ENCODE assay signal across 12 cellular contexts in the genomic region with DNA sequence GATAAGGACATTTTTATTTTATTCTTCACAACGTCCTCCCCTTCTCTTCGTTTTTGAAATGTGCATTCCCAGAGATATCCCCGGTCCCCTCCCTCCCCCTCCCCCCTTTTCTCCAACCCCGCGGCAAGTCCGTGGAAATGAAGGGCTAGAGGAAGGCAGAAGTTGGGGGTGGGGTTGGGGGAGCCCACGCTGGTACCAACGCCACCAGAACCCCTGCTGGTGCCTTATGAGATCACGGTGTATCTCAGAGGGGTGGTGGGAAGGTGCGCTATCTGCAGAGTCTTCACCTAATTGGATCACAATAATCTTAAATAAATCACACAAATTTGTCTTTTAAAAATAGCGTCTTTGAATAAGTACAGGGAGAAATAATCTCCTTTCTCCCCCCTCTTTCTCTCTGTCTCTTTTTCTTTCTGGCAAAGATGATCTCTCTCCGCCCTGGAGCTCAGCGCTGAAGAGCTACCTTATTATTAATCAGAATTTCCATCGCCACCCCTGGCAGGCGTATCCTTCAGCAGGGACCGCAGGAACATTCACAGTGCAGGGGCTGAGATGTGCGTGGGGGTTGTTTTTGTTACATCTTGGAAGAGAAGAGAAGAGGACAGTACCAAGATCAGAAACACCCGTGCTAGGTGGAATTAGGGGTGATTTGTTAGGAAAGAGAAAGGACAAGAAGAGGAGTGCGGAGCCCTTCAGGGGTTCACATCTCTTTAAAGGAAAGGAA. TPM values are rescaled to one million over a fixed set of nuclear protein-coding genes. Genes with fewer than 3 reads are reported as not detected.
A peak's percentile ranks its signal among the peaks of the same experiment; 100 is the strongest.
DNase-seq lines count a peak whose midpoint lies in the region; TF ChIP-seq lines count a peak whose summit lies in the region.
"Had no signal": no experiment of that assay in that cellular context is flagged by ENCODE, and none has a peak within 500 bp of the region (broad histone marks: within the 10 kb centered on the region; RNA-seq: fewer than 3 reads in every experiment).

No MANE protein-coding gene starts in this region.

- H2AFZ ChIP-seq in SK-N-SH (ENCODE audit: low read depth) = peak overlapping the region; percentile 16; the same call in 1 of the 2 replicates

- H3K27me3 ChIP-seq in SK-N-SH (ENCODE audit: insufficient read depth) (peaks cover 23% of the 10 kb centered on the region; the same call in 1 of the 2 replicates), iPS-20b (ENCODE audit: insufficient read depth, low read length) (peaks cover 54% of the 10 kb centered on the region), stomach smooth muscle (ENCODE audit: control insufficient read depth in 1 of 2, insufficient read depth in 2 of 2, low read length in 2 of 2) (peaks cover 0 to 3% of the 10 kb centered on the region in 2 donors)

- POLR2A ChIA-PET in SK-N-SH (lab: Yijun Ruan, JAX) = no interaction called here

- H3K79me2 ChIP-seq in SK-N-SH (ENCODE audit: insufficient read depth) = no peaks in the 10 kb centered on the region

- no peak for TF ChIP-seq CTCF in SK-N-SH (IDR thresholded peaks at IDR 0.05)

- DNase-seq in NCI-H2227 (lab: John Stamatoyannopoulos, UW; ENCODE audit: unreplicated experiment) (peak; percentile 11), NCI-H2227 treated with DMSO at 0.1 percent for 48 hours (lab: John Stamatoyannopoulos, UW) (no peak), SK-N-SH (peak; percentile 60), NK-92 (lab: John Stamatoyannopoulos, UW; ENCODE audit: unreplicated experiment) (no peak), SHP77 (lab: John Stamatoyannopoulos, UW) (no peak)
- DNase-seq in activated CD4-positive, alpha-beta T cell treated with anti-CD3 and anti-CD28 coated beads for 4 hours = no peak
- DNase-seq: activated CD4-positive, alpha-beta T cell treated with anti-CD3 and anti-CD28 coated beads for 1 hour; activated effector memory CD4-positive, alpha-beta T cell treated with anti-CD3 and anti-CD28 coated beads, Interleukin-2, amount 50 U/mL, for 16 hours; cortex of kidney; mucosa of descending colon had no signal

- H3K4me1 ChIP-seq in SK-N-SH (ENCODE audit: control insufficient read depth in 1 of 2, insufficient read depth in 2 of 2, low read depth in 1 of 2, low read length in 1 of 2) (peaks cover 0 to 6% of the 10 kb centered on the region in 2 experiments; a peak in 2 of 4 replicates), iPS-20b (ENCODE audit: insufficient read depth, low read length) (no peaks in the 10 kb centered on the region; the same call in 1 of the 2 replicates), stomach smooth muscle (ENCODE audit: control insufficient read depth, insufficient read depth, low read length) (no peaks in the 10 kb centered on the region)

- no peaks in the 10 kb centered on the region for H3K9me2 ChIP-seq in SK-N-SH

- H3K9me3 ChIP-seq in SK-N-SH (no peaks in the 10 kb centered on the region), iPS-20b (ENCODE audit: insufficient read depth, low read depth, low read length) (no peaks in the 10 kb centered on the region), stomach smooth muscle (ENCODE audit: control insufficient read depth in 2 of 2, low read length in 2 of 2) (no peaks in the 10 kb centered on the region)
- H3K9me3 ChIP-seq: mucosa of descending colon had no signal

- H3K9ac ChIP-seq in SK-N-SH = no peak overlapping the region
- H3K9ac ChIP-seq in iPS-20b (ENCODE audit: low read depth, low read length) = peak overlapping the region; percentile 49; the same call in 1 of the 2 replicates
- H3K9ac ChIP-seq in stomach smooth muscle (ENCODE audit: low read length in 2 of 2) = peak overlapping the region in 1 of 2 donors; percentile 35

- peak overlapping the region in 1 of 2 experiments; percentile 58; a peak in 2 of 4 replicates for H3K4me3 ChIP-seq in SK-N-SH (ENCODE audit: low read depth in 2 of 2, low read length in 1 of 2)
- peak overlapping the region; percentile 70 for H3K4me3 ChIP-seq in iPS-20b (ENCODE audit: low read length)
- H3K4me3 ChIP-seq in stomach smooth muscle (ENCODE audit: low read length in 2 of 2) = peak overlapping the region; percentile 73 to 75
- H3K4me3 ChIP-seq: mucosa of descending colon had no signal

- peak overlapping the region in 1 of 2 experiments; percentile 89; a peak in 1 of 4 replicates for H3K27ac ChIP-seq in SK-N-SH (ENCODE audit: low read depth in 2 of 2, low read length in 1 of 2)
- H3K27ac ChIP-seq in iPS-20b (ENCODE audit: low read length) = no peak overlapping the region
- H3K27ac ChIP-seq in stomach smooth muscle (ENCODE audit: low read length) = no peak overlapping the region

- 32% methylated on average over 19 of the region's 19 CpGs for WGBS in SK-N-SH (ENCODE audit: low lambda C conversion rate)

- peak overlapping the region; percentile 78; the same call in 1 of the 2 replicates for H3K4me2 ChIP-seq in SK-N-SH

- CTCF ChIA-PET in SK-N-SH (lab: Yijun Ruan, JAX) = interaction anchor here (1.1 to 1.8 kb wide), 2 partner anchors 49 to 159 kb away, joined by 3 to 4 read pairs; no protein-coding TSS in a partner anchor

- no peaks in the 10 kb centered on the region for H3F3A ChIP-seq in SK-N-SH (replicated peaks; ENCODE audit: insufficient read depth)

- no peak; the same call in 1 of the 2 replicates for TF ChIP-seq RAD21 in SK-N-SH (IDR thresholded peaks at IDR 0.05; ENCODE audit: low read length)

- no peaks in the 10 kb centered on the region for H3K36me3 ChIP-seq in SK-N-SH (replicated peaks in 1 of 2; ENCODE audit: control insufficient read depth in 1 of 2, insufficient read depth in 2 of 2, low read length in 1 of 2)
- no peaks in the 10 kb centered on the region for H3K36me3 ChIP-seq in iPS-20b (ENCODE audit: insufficient read depth, low read depth, low read length)
- no peaks in the 10 kb centered on the region for H3K36me3 ChIP-seq in stomach smooth muscle (ENCODE audit: control insufficient read depth in 2 of 2, insufficient read depth in 2 of 2, low read length in 2 of 2)

- TF ChIP-seq EP300 in SK-N-SH (IDR thresholded peaks at IDR 0.05; ENCODE audit: borderline replicate concordance in 1 of 2, low read depth in 1 of 2, low read length in 1 of 2) = no peak

- H4K20me1 ChIP-seq in SK-N-SH (ENCODE audit: insufficient read depth) = no peaks in the 10 kb centered on the region

TF ChIP-seq in SK-N-SH, 30 proteins besides CTCF, POLR2A, EP300 and RAD21:
- TF ChIP-seq GATA2 (CRISPR knock-in tag; IDR thresholded peaks at IDR 0.05) (no peak), FOSL2 (IDR thresholded peaks at IDR 0.05; ENCODE audit: borderline replicate concordance, low read depth) (no peak), CHD2 (IDR thresholded peaks at IDR 0.05; ENCODE audit: low read length, partially characterized antibody) (peak; percentile 39)

RNA-seq across cellular contexts. Expression of a gene that starts 0.9 kb away (rescaled TPM):
- polyA plus RNA-seq in SK-N-SH (2012; rRNA removed) = 0.05 TPM in 2 replicates
- 0.12 and 0.30 TPM in 2 replicates for polyA plus RNA-seq in SK-N-SH (2012; cell fraction: cytosol; rRNA removed)
- 0.02 TPM in 2 replicates for polyA plus RNA-seq in SK-N-SH (2012; cell fraction: nucleus; rRNA removed)

Comparison
In these comparisons a context has a peak if more than half of its experiments do, and no peak if none do; other contexts are left out.
1. DNase-seq: peak in NCI-H2227 (single experiment) and SK-N-SH (single experiment); none in NCI-H2227 treated with DMSO at 0.1 percent for 48 hours (single experiment), NK-92 (single experiment), activated CD4-positive, alpha-beta T cell treated with anti-CD3 and anti-CD28 coated beads for 4 hours (0 of 2) and SHP77 (0 of 2).